In genomic region chr2:223923976-223924375, GRCh38 we compare ENCODE assay signal across 2 cellular contexts.
A peak's percentile ranks its signal among the peaks of the same experiment; 100 is the strongest.
TF ChIP-seq lines count a peak whose summit lies in the region.

No MANE protein-coding gene starts in this region.

TF ChIP-seq in endothelial cell of umbilical vein, 7 proteins besides CTCF, POLR2A, EP300 and RAD21:
- TF ChIP-seq JUN (IDR thresholded peaks at IDR 0.05; ENCODE audit: borderline replicate concordance, insufficient read depth, insufficient read length, low read depth) (peak; percentile 67), POLR2AphosphoS5 (IDR thresholded peaks at IDR 0.05; ENCODE audit: insufficient read depth, low read depth, low read length) (no peak), FOS (IDR thresholded peaks at IDR 0.05; ENCODE audit: borderline replicate concordance, insufficient read depth, low read length) (peak; percentile 58), MYC (IDR thresholded peaks at IDR 0.05; ENCODE audit: low read depth, low read length) (no peak), EZH2 (IDR thresholded peaks at IDR 0.05; ENCODE audit: borderline replicate concordance, low read depth, low read length, severe bottlenecking) (no peak), GATA2 (IDR thresholded peaks at IDR 0.05; ENCODE audit: insufficient read depth, insufficient read length, low read depth, low read length) (no peak)
- TF ChIP-seq, protein P1, sequence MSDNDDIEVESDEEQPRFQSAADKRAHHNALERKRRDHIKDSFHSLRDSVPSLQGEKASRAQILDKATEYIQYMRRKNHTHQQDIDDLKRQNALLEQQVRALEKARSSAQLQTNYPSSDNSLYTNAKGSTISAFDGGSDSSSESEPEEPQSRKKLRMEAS (IDR thresholded peaks at IDR 0.05; ENCODE audit: insufficient read depth, insufficient read length), result no peak

TF ChIP-seq in HEK293T, 16 proteins besides CTCF, POLR2A, EP300 and RAD21:
- TF ChIP-seq SP1 (IDR thresholded peaks at IDR 0.05) (no peak), FOXA1 (IDR thresholded peaks at IDR 0.05) (no peak), FOXM1 (IDR thresholded peaks at IDR 0.05; ENCODE audit: borderline replicate concordance) (no peak), LEF1 (IDR thresholded peaks at IDR 0.05; ENCODE audit: borderline replicate concordance) (no peak), L3MBTL2 (conservative IDR thresholded peaks at IDR 0.05) (no peak), ELF4 (IDR thresholded peaks at IDR 0.05) (no peak), HDGF (IDR thresholded peaks at IDR 0.05; ENCODE audit: borderline replicate concordance) (no peak), FOXK2 (IDR thresholded peaks at IDR 0.05) (no peak), BHLHE40 (IDR thresholded peaks at IDR 0.05; ENCODE audit: borderline replicate concordance) (no peak)
